In genomic region chr12:108215458-108215857, GRCh38 we compare ENCODE assay signal across 15 cellular contexts.
DNase-seq lines count a peak whose midpoint lies in the region; ATAC-seq and TF ChIP-seq lines count a peak whose summit lies in the region.
"Had no signal": no experiment of that assay in that cellular context is flagged by ENCODE, and none has a peak within 500 bp of the region (broad histone marks: within the 10 kb centered on the region; RNA-seq: fewer than 3 reads in every experiment).

No MANE protein-coding gene starts in this region.

- peak overlapping the region; percentile 61 for H3K27ac ChIP-seq in neural cell (ENCODE audit: low read length)
- H3K27ac ChIP-seq: GM23248 had no signal

- H4K20me1 ChIP-seq in neural cell (ENCODE audit: insufficient read depth): no peaks in the 10 kb centered on the region

- no peaks in the 10 kb centered on the region for H3K27me3 ChIP-seq in neural cell (ENCODE audit: insufficient read depth, low read depth, low read length)

- H3K79me2 ChIP-seq in neural cell (replicated peaks; ENCODE audit: insufficient read depth, low read length): no peaks in the 10 kb centered on the region

- TF ChIP-seq RAD21 in neural cell (conservative IDR thresholded peaks at IDR 0.05): no peak

- no peaks in the 10 kb centered on the region for H3K36me3 ChIP-seq in neural cell (ENCODE audit: insufficient read depth, low read length)

- no peak overlapping the region for H3K4me3 ChIP-seq in neural cell (ENCODE audit: low read length)
- H3K4me3 ChIP-seq: GM23248 had no signal

- no peak for TF ChIP-seq EP300 in neural cell (conservative IDR thresholded peaks at IDR 0.05; ENCODE audit: poor library complexity, severe bottlenecking)

- no peak overlapping the region for H3K4me2 ChIP-seq in neural cell (ENCODE audit: low read length)

- peak overlapping the region; percentile 32 for H3K9ac ChIP-seq in neural cell (ENCODE audit: low read length)
- H3K9ac ChIP-seq: GM23248 had no signal

- no peaks in the 10 kb centered on the region for H3F3A ChIP-seq in neural cell (ENCODE audit: insufficient read depth, low read length, poor library complexity, severe bottlenecking)

- H2AFZ ChIP-seq in neural cell (ENCODE audit: low read depth, low read length): no peak overlapping the region
- H2AFZ ChIP-seq: GM23248 had no signal

- DNase-seq in NCI-H748 (lab: John Stamatoyannopoulos, UW; ENCODE audit: unreplicated experiment) (peak; percentile 7), NCI-H748 treated with DMSO at 0.1 percent for 48 hours (lab: John Stamatoyannopoulos, UW) (no peak), NCI-H2171 (lab: John Stamatoyannopoulos, UW) (peak; percentile 38), NCI-H526 treated with DMSO at 0.1 percent for 48 hours (lab: John Stamatoyannopoulos, UW) (peak; percentile 62)
- DNase-seq: C1 segment of cervical spinal cord; CD4-positive, alpha-beta T cell; DMS79 treated with DMSO at 0.1 percent for 48 hours; EL; GDM1; GM23248; IMR-90 had no signal

- H3K9me3 ChIP-seq in neural cell (ENCODE audit: low read length): no peaks in the 10 kb centered on the region

- no peaks in the 10 kb centered on the region for H3K9me2 ChIP-seq in neural cell (ENCODE audit: insufficient read depth, low read length)

- no peak for TF ChIP-seq CTCF in neural cell (IDR thresholded peaks at IDR 0.05; ENCODE audit: poor library complexity, severe bottlenecking)

- ATAC-seq in GM21367 (IDR thresholded peaks at IDR 0.05; ENCODE audit: unreplicated experiment): no peak
- ATAC-seq in HG03159 (IDR thresholded peaks at IDR 0.05; ENCODE audit: unreplicated experiment): no peak
- ATAC-seq: HCT116 had no signal

TF ChIP-seq in neural cell, 6 proteins besides CTCF, POLR2A, EP300 and RAD21:
- no peak for TF ChIP-seq MXI1 (conservative IDR thresholded peaks at IDR 0.05; ENCODE audit: poor library complexity, severe bottlenecking)
- TF ChIP-seq, protein P1, sequence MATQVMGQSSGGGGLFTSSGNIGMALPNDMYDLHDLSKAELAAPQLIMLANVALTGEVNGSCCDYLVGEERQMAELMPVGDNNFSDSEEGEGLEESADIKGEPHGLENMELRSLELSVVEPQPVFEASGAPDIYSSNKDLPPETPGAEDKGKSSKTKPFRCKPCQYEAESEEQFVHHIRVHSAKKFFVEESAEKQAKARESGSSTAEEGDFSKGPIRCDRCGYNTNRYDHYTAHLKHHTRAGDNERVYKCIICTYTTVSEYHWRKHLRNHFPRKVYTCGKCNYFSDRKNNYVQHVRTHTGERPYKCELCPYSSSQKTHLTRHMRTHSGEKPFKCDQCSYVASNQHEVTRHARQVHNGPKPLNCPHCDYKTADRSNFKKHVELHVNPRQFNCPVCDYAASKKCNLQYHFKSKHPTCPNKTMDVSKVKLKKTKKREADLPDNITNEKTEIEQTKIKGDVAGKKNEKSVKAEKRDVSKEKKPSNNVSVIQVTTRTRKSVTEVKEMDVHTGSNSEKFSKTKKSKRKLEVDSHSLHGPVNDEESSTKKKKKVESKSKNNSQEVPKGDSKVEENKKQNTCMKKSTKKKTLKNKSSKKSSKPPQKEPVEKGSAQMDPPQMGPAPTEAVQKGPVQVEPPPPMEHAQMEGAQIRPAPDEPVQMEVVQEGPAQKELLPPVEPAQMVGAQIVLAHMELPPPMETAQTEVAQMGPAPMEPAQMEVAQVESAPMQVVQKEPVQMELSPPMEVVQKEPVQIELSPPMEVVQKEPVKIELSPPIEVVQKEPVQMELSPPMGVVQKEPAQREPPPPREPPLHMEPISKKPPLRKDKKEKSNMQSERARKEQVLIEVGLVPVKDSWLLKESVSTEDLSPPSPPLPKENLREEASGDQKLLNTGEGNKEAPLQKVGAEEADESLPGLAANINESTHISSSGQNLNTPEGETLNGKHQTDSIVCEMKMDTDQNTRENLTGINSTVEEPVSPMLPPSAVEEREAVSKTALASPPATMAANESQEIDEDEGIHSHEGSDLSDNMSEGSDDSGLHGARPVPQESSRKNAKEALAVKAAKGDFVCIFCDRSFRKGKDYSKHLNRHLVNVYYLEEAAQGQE (IDR thresholded peaks at IDR 0.05; ENCODE audit: borderline replicate concordance): no peak
- no peak for TF ChIP-seq EZH2 (IDR thresholded peaks at IDR 0.05; ENCODE audit: borderline replicate concordance, insufficient read depth, low read length, poor library complexity, severe bottlenecking)
- no peak for TF ChIP-seq SMC3 (conservative IDR thresholded peaks at IDR 0.05; ENCODE audit: poor library complexity)
- peak; percentile 51 for TF ChIP-seq POLR2AphosphoS5 (IDR thresholded peaks at IDR 0.05)
- TF ChIP-seq TAF1 (IDR thresholded peaks at IDR 0.05; ENCODE audit: low read depth): no peak
